ENCODE assay signal across 1 cellular context in genomic region chr17:56976941-56977570, GRCh38.
TF ChIP-seq lines count a peak whose summit lies in the region.

No MANE protein-coding gene starts in this region.

TF ChIP-seq in H1, 55 proteins besides CTCF, POLR2A, EP300 and RAD21:
- TF ChIP-seq CBX5 (IDR thresholded peaks at IDR 0.05; ENCODE audit: low read depth, low read length) (no peak), YY1 (IDR thresholded peaks at IDR 0.05; ENCODE audit: low read depth, low read length) (no peak), SAP30 (IDR thresholded peaks at IDR 0.05; ENCODE audit: insufficient read depth, insufficient replicate concordance, low read length) (no peak), TAF1 (IDR thresholded peaks at IDR 0.05; ENCODE audit: low read depth, low read length) (no peak), SRF (IDR thresholded peaks at IDR 0.05; ENCODE audit: low read depth, low read length) (no peak), JUND (IDR thresholded peaks at IDR 0.05; ENCODE audit: low read length) (no peak), TCF12 (IDR thresholded peaks at IDR 0.05; ENCODE audit: low read depth, low read length) (no peak), SIX5 (IDR thresholded peaks at IDR 0.05; ENCODE audit: low read depth, low read length) (no peak), NRF1 (IDR thresholded peaks at IDR 0.05; ENCODE audit: low read depth, low read length) (no peak), TBP (IDR thresholded peaks at IDR 0.05; ENCODE audit: low read depth, low read length) (no peak), SUZ12 (IDR thresholded peaks at IDR 0.05; ENCODE audit: low read length) (no peak), HDAC2 (IDR thresholded peaks at IDR 0.05; ENCODE audit: borderline replicate concordance in 1 of 2, low read depth in 2 of 2, low read length in 2 of 2) (no peak), EGR1 (IDR thresholded peaks at IDR 0.05; ENCODE audit: borderline replicate concordance, low read depth, low read length) (no peak), GABPA (IDR thresholded peaks at IDR 0.05; ENCODE audit: borderline replicate concordance, insufficient read depth, low read length) (no peak)
